ENCODE assay signal across 8 cellular contexts in genomic region chr15:44544745-44545144, GRCh38. TPM values are rescaled to one million over a fixed set of nuclear protein-coding genes. Genes with fewer than 3 reads are reported as not detected.
DNase-seq lines count a peak whose midpoint lies in the region; ATAC-seq, FAIRE-seq and TF ChIP-seq lines count a peak whose summit lies in the region.
"Not testable (repeated sequence)": the region's sequence is repeated elsewhere in the genome, so short reads cannot be mapped to it uniquely, and the experiment has no call there.

No MANE protein-coding gene starts in this region.

- not testable (repeated sequence) for TF ChIP-seq CTCF in CD8-positive, alpha-beta T cell (IDR thresholded peaks at IDR 0.05); Loucy (conservative IDR thresholded peaks at IDR 0.05; ENCODE audit: low read length); WTC11 (IDR thresholded peaks at IDR 0.05); K562 (IDR thresholded peaks at IDR 0.05 in 2 of 3, conservative IDR thresholded peaks at IDR 0.05 in 1 of 3; ENCODE audit: insufficient read depth in 2 of 3, low read depth in 1 of 3, low read length in 3 of 3); HepG2 (CRISPR knock-in tag; IDR thresholded peaks at IDR 0.05); smooth muscle cell (IDR thresholded peaks at IDR 0.05; ENCODE audit: borderline replicate concordance, insufficient read depth, poor library complexity, severe bottlenecking)

- not testable (repeated sequence) for H3K9ac ChIP-seq in Loucy (ENCODE audit: low read depth, low read length, poor library complexity, severe bottlenecking); K562 (ENCODE audit: insufficient read depth in 1 of 2, low read depth in 2 of 2, low read length in 2 of 2); HepG2 (ENCODE audit: insufficient read depth, low read depth, low read length); smooth muscle cell (ENCODE audit: low read depth)

- H3K27me3 Mint-ChIP-seq in CD8-positive, alpha-beta T cell (ENCODE audit: low read depth); WTC11 (ENCODE audit: low read depth); activated CD8-positive, alpha-beta memory T cell treated with anti-CD3 and anti-CD28 coated beads, Interleukin-2, amount 10 ng/mL, durations not matched to agents 7 days and 5 days; activated naive CD4-positive, alpha-beta T cell treated with anti-CD3 and anti-CD28 coated beads, Interleukin-2, amount 50 U/mL, for 24 hours: not testable (repeated sequence)

- not testable (repeated sequence) for H3K4me3 ChIP-seq in CD8-positive, alpha-beta T cell (ENCODE audit: low read depth, low read length); Loucy (ENCODE audit: low read length, poor library complexity, severe bottlenecking); K562; HepG2 (replicated peaks in 1 of 3; ENCODE audit: insufficient read depth in 1 of 3, low read depth in 2 of 3, low read length in 3 of 3); smooth muscle cell

- DNase-seq in CD8-positive, alpha-beta T cell; WTC11 (ENCODE audit: low spot score); activated CD8-positive, alpha-beta memory T cell treated with anti-CD3 and anti-CD28 coated beads, Interleukin-2, amount 10 ng/mL, durations not matched to agents 7 days and 5 days; K562 (ENCODE audit: extremely low read depth in 1 of 4, low spot score in 3 of 4); HepG2 (ENCODE audit: low spot score); smooth muscle cell (lab: John Stamatoyannopoulos, UW; ENCODE audit: unreplicated experiment): not testable (repeated sequence)

- peak overlapping the region; percentile 37 for H3K27ac Mint-ChIP-seq in CD8-positive, alpha-beta T cell
- H3K27ac Mint-ChIP-seq in WTC11: peak overlapping the region; percentile 49; the same call in 1 of the 2 replicates
- peak overlapping the region; percentile 57 for H3K27ac Mint-ChIP-seq in activated CD8-positive, alpha-beta memory T cell treated with anti-CD3 and anti-CD28 coated beads, Interleukin-2, amount 10 ng/mL, durations not matched to agents 7 days and 5 days
- not testable (repeated sequence) for H3K27ac Mint-ChIP-seq in activated naive CD4-positive, alpha-beta T cell treated with anti-CD3 and anti-CD28 coated beads, Interleukin-2, amount 50 U/mL, for 24 hours

- WGBS in K562 (ENCODE audit: insufficient coverage, low coverage, missing lambda C conversion rate): 60% methylated on average over 5 of the region's 5 CpGs
- WGBS in HepG2 (ENCODE audit: low lambda C conversion rate): 88% methylated on average over 5 of the region's 5 CpGs
- WGBS in smooth muscle cell (ENCODE audit: low lambda C conversion rate): 92% methylated on average over 5 of the region's 5 CpGs

- in situ Hi-C loops in K562 (cut with MboI); HepG2 (cut with HindIII; ENCODE audit: extremely low pct_ligation_motif_present, low pct_unique_long_range_greater_than_20kb): not testable (repeated sequence)

- peak overlapping the region; percentile 15 for H3K4me3 Mint-ChIP-seq in CD8-positive, alpha-beta T cell
- not testable (repeated sequence) for H3K4me3 Mint-ChIP-seq in WTC11; activated CD8-positive, alpha-beta memory T cell treated with anti-CD3 and anti-CD28 coated beads, Interleukin-2, amount 10 ng/mL, durations not matched to agents 7 days and 5 days
- peak overlapping the region; percentile 47 for H3K4me3 Mint-ChIP-seq in activated naive CD4-positive, alpha-beta T cell treated with anti-CD3 and anti-CD28 coated beads, Interleukin-2, amount 50 U/mL, for 24 hours

- POLR2A ChIA-PET in CD8-positive, alpha-beta T cell (lab: Charles Lee); WTC11 (lab: Charles Lee): not testable (repeated sequence)
- POLR2A ChIA-PET in K562 (lab: Yijun Ruan, JAX) (interaction anchor here (1.0 kb wide), 1 partner anchor 9 kb away, joined by 4 read pairs; no protein-coding TSS in a partner anchor), HepG2 (lab: Yijun Ruan, JAX) (interaction anchor here (2.2 kb wide), 1 partner anchor 7 kb away, joined by 22 read pairs; the partner anchor contains the start of gene EIF3J)

- not testable (repeated sequence) for H3K27me3 ChIP-seq in CD8-positive, alpha-beta T cell (ENCODE audit: insufficient read depth, low read length); Loucy (ENCODE audit: insufficient read depth, low read length, poor library complexity, severe bottlenecking); K562 (ENCODE audit: control insufficient read depth in 2 of 2, insufficient read depth in 2 of 2, low read length in 2 of 2); HepG2 (ENCODE audit: control insufficient read depth in 1 of 2, insufficient read depth in 2 of 2, low read length in 2 of 2); smooth muscle cell (ENCODE audit: low read depth)

- TF ChIP-seq RAD21 in K562 (CRISPR knock-in tag; conservative IDR thresholded peaks at IDR 0.05 in 1 of 2, IDR thresholded peaks at IDR 0.05 in 1 of 2); HepG2 (CRISPR knock-in tag; IDR thresholded peaks at IDR 0.05): not testable (repeated sequence)

- not testable (repeated sequence) for FAIRE-seq in K562 (lab: Jason Lieb, UNC); HepG2 (lab: Jason Lieb, UNC)

- H3K9me1 ChIP-seq in K562 (ENCODE audit: control insufficient read depth, insufficient read depth, low read length): not testable (repeated sequence)

- not testable (repeated sequence) for TF ChIP-seq EP300 in K562 (IDR thresholded peaks at IDR 0.05; ENCODE audit: low read length); HepG2 (IDR thresholded peaks at IDR 0.05; ENCODE audit: low read depth in 2 of 2, low read length in 2 of 2); HepG2 (CRISPR knock-in tag; IDR thresholded peaks at IDR 0.05; ENCODE audit: borderline replicate concordance)

- CTCF ChIA-PET in CD8-positive, alpha-beta T cell (lab: Charles Lee): interaction anchor here (1.4 to 1.8 kb wide), 2 partner anchors 34 to 83 kb away, joined by 3 to 5 read pairs; no protein-coding TSS in a partner anchor
- CTCF ChIA-PET in WTC11 (lab: Charles Lee): interaction anchor here (0.7 kb wide), 1 partner anchor 33 kb away, joined by 3 read pairs; no protein-coding TSS in a partner anchor
- CTCF ChIA-PET in activated CD8-positive, alpha-beta memory T cell treated with anti-CD3 and anti-CD28 coated beads, Interleukin-2, amount 10 ng/mL, durations not matched to agents 7 days and 5 days (lab: Charles Lee): interaction anchor here (1.1 to 2.3 kb wide), 4 partner anchors 12 to 573 kb away, joined by 3 to 10 read pairs (median 5); partner anchors contain the start of gene CTDSPL2
- CTCF ChIA-PET in K562 (lab: Yijun Ruan, JAX; ENCODE audit: low intra/inter-chr PET ratio); HepG2 (lab: Yijun Ruan, JAX; ENCODE audit: low intra/inter-chr PET ratio, low total read pairs): not testable (repeated sequence)

- H3K36me3 ChIP-seq in CD8-positive, alpha-beta T cell (ENCODE audit: insufficient read depth, low read length); Loucy (ENCODE audit: insufficient read depth, low read length); smooth muscle cell (ENCODE audit: low read depth): not testable (repeated sequence)
- peaks cover 72% of the 10 kb centered on the region for H3K36me3 ChIP-seq in K562 (ENCODE audit: control insufficient read depth, insufficient read depth, low read length)
- H3K36me3 ChIP-seq in HepG2 (replicated peaks in 1 of 2; ENCODE audit: control insufficient read depth in 1 of 2, insufficient read depth in 2 of 2, low read length in 2 of 2): peaks cover 1 to 17% of the 10 kb centered on the region in 2 experiments; a peak in 4 of 5 replicates

- peaks cover 84% of the 10 kb centered on the region for H3K79me2 ChIP-seq in Loucy (ENCODE audit: insufficient read depth, low read length)
- peaks cover 95% of the 10 kb centered on the region for H3K79me2 ChIP-seq in K562 (ENCODE audit: control insufficient read depth, insufficient read depth, low read length)
- H3K79me2 ChIP-seq in HepG2 (ENCODE audit: insufficient read depth, low read length): peaks cover 83% of the 10 kb centered on the region
- H3K79me2 ChIP-seq in smooth muscle cell (ENCODE audit: low read depth): peaks cover 99% of the 10 kb centered on the region

- not testable (repeated sequence) for H3K9me3 Mint-ChIP-seq in CD8-positive, alpha-beta T cell; WTC11; activated CD8-positive, alpha-beta memory T cell treated with anti-CD3 and anti-CD28 coated beads, Interleukin-2, amount 10 ng/mL, durations not matched to agents 7 days and 5 days (ENCODE audit: low read depth); activated naive CD4-positive, alpha-beta T cell treated with anti-CD3 and anti-CD28 coated beads, Interleukin-2, amount 50 U/mL, for 24 hours

- peaks cover 40% of the 10 kb centered on the region for H3K36me3 Mint-ChIP-seq in CD8-positive, alpha-beta T cell
- H3K36me3 Mint-ChIP-seq in WTC11: peaks cover 39% of the 10 kb centered on the region
- peaks cover 46% of the 10 kb centered on the region for H3K36me3 Mint-ChIP-seq in activated CD8-positive, alpha-beta memory T cell treated with anti-CD3 and anti-CD28 coated beads, Interleukin-2, amount 10 ng/mL, durations not matched to agents 7 days and 5 days
- peaks cover 22% of the 10 kb centered on the region for H3K36me3 Mint-ChIP-seq in activated naive CD4-positive, alpha-beta T cell treated with anti-CD3 and anti-CD28 coated beads, Interleukin-2, amount 50 U/mL, for 24 hours

- not testable (repeated sequence) for BruUV-seq in K562 (replicated peaks; lab: Mats Ljungman, UMichigan); HepG2 (replicated peaks; lab: Mats Ljungman, UMichigan)

- intact Hi-C loops in CD8-positive, alpha-beta T cell (cut with DNase I, micrococcal nuclease): loop anchor here in 1 of 2 experiments (1.0 kb wide), 1 partner anchor 7 kb away; the partner anchor contains the start of gene EIF3J
- intact Hi-C loops in K562 (cut with micrococcal nuclease); HepG2 (cut with micrococcal nuclease; ENCODE audit: unreplicated experiment): not testable (repeated sequence)

- not testable (repeated sequence) for H2AFZ ChIP-seq in Loucy (ENCODE audit: low read length); K562 (ENCODE audit: low read depth, low read length); HepG2 (ENCODE audit: low read length); smooth muscle cell (ENCODE audit: low read depth)

- not testable (repeated sequence) for TF ChIP-seq POLR2A in K562 (conservative IDR thresholded peaks at IDR 0.05); HepG2 (IDR thresholded peaks at IDR 0.05; ENCODE audit: insufficient read depth in 1 of 2, low read depth in 2 of 2, low read length in 2 of 2)

- H3K9me2 ChIP-seq in Loucy (replicated peaks; ENCODE audit: low read depth, low read length): not testable (repeated sequence)

- ATAC-seq in CD8-positive, alpha-beta T cell; WTC11; activated CD8-positive, alpha-beta memory T cell treated with anti-CD3 and anti-CD28 coated beads, Interleukin-2, amount 10 ng/mL, durations not matched to agents 7 days and 5 days; K562: not testable (repeated sequence)
- ATAC-seq in HepG2: 0 out of 3 replicates have a peak, but pooled peaks have one; percentile 20

- peaks cover 64% of the 10 kb centered on the region for H3K4me1 Mint-ChIP-seq in CD8-positive, alpha-beta T cell (ENCODE audit: low read depth)
- not testable (repeated sequence) for H3K4me1 Mint-ChIP-seq in WTC11
- peaks cover 48% of the 10 kb centered on the region for H3K4me1 Mint-ChIP-seq in activated CD8-positive, alpha-beta memory T cell treated with anti-CD3 and anti-CD28 coated beads, Interleukin-2, amount 10 ng/mL, durations not matched to agents 7 days and 5 days
- H3K4me1 Mint-ChIP-seq in activated naive CD4-positive, alpha-beta T cell treated with anti-CD3 and anti-CD28 coated beads, Interleukin-2, amount 50 U/mL, for 24 hours: peaks cover 66% of the 10 kb centered on the region

- H3K9me3 ChIP-seq in CD8-positive, alpha-beta T cell (ENCODE audit: low read length); Loucy (ENCODE audit: insufficient read depth, low read depth, low read length); K562 (replicated peaks; ENCODE audit: control insufficient read depth, insufficient read depth, low read depth, low read length); HepG2 (ENCODE audit: low read length); smooth muscle cell (replicated peaks; ENCODE audit: low read depth): not testable (repeated sequence)

- peak overlapping the region; percentile 51 for H3K4me2 ChIP-seq in Loucy (ENCODE audit: low read depth, low read length, poor library complexity, severe bottlenecking)
- H3K4me2 ChIP-seq in K562 (ENCODE audit: insufficient read depth, low read length); HepG2 (ENCODE audit: low read depth, low read length); smooth muscle cell: not testable (repeated sequence)

- not testable (repeated sequence) for H3K27ac ChIP-seq in CD8-positive, alpha-beta T cell (ENCODE audit: low read depth, low read length); K562 (ENCODE audit: extremely low read depth, low read depth, low read length); HepG2 (ENCODE audit: extremely low read length, insufficient read depth, low read length)
- peak overlapping the region; percentile 40 for H3K27ac ChIP-seq in smooth muscle cell (ENCODE audit: low read depth)

- peaks cover 39% of the 10 kb centered on the region for H3K4me1 ChIP-seq in CD8-positive, alpha-beta T cell (ENCODE audit: insufficient read depth, low read length)
- H3K4me1 ChIP-seq in Loucy (ENCODE audit: insufficient read depth, low read length, poor library complexity, severe bottlenecking): peaks cover 34% of the 10 kb centered on the region
- peaks cover 4 to 23% of the 10 kb centered on the region in 2 experiments; a peak in 3 of 5 replicates for H3K4me1 ChIP-seq in K562 (replicated peaks in 1 of 2; ENCODE audit: control insufficient read depth in 2 of 2, insufficient read depth in 2 of 2, low read length in 2 of 2)
- H3K4me1 ChIP-seq in HepG2 (ENCODE audit: insufficient read depth, low read length): peaks cover 29% of the 10 kb centered on the region
- H3K4me1 ChIP-seq in smooth muscle cell (ENCODE audit: low read depth): peaks cover 15% of the 10 kb centered on the region

- H4K20me1 ChIP-seq in Loucy (ENCODE audit: insufficient read depth, low read length, poor library complexity, severe bottlenecking) (peaks cover 55% of the 10 kb centered on the region), K562 (replicated peaks; ENCODE audit: control insufficient read depth, insufficient read depth, low read length) (peaks cover 10% of the 10 kb centered on the region; the same call in 1 of the 2 replicates), HepG2 (ENCODE audit: insufficient read depth, low read length) (peaks cover 17% of the 10 kb centered on the region), smooth muscle cell (ENCODE audit: low read depth) (peaks cover 81% of the 10 kb centered on the region)

- H3F3A ChIP-seq in Loucy (ENCODE audit: low read depth): not testable (repeated sequence)
- H3F3A ChIP-seq in smooth muscle cell (ENCODE audit: low read depth): peaks cover 18% of the 10 kb centered on the region

RNA-seq across cellular contexts. Expression of gene EIF3J, which starts 7.8 kb away (rescaled TPM):
- total RNA-seq in CD8-positive, alpha-beta T cell: 10 to 100 TPM; 63.7 to 68.9 TPM
- total RNA-seq in WTC11 (2021): 74.9 to 78.6 TPM (median 76.1 TPM) in 3 replicates
- 100 to 1,000 TPM in 1 of 2 experiments, 10 to 100 TPM in 1; 75.8 to 124 TPM for total RNA-seq in activated CD8-positive, alpha-beta memory T cell treated with anti-CD3 and anti-CD28 coated beads, Interleukin-2, amount 10 ng/mL, durations not matched to agents 7 days and 5 days
- 59.3 and 164 TPM in 2 replicates for total RNA-seq in K562 (2011; cell fraction: chromatin; rRNA removed; ENCODE audit: low replicate concordance)
- total RNA-seq in K562 (2011; cell fraction: nucleolus; rRNA removed): 30.7 and 36.6 TPM in 2 replicates
- total RNA-seq in K562 (2011; cell fraction: nucleoplasm; rRNA removed): 61.7 and 80.6 TPM in 2 replicates
- total RNA-seq in K562 (2014; rRNA removed): 80.7 and 85.0 TPM in 2 replicates
- total RNA-seq in K562 (2014; rRNA removed; fragmentation: Illumina TruSeq; extraction: Trizol): 151 and 171 TPM in 2 replicates
- total RNA-seq in K562 (2015; rRNA removed; fragmentation: Illumina TruSeq; extraction: Trizol): 146 and 164 TPM in 2 replicates
- 150 and 153 TPM in 2 replicates for total RNA-seq in K562 (2021)
- polyA plus RNA-seq in K562 (2011; rRNA removed): 152 and 217 TPM in 2 replicates
- 38.7 and 77.9 TPM in 2 replicates for polyA plus RNA-seq in K562 (2011; cell fraction: cytosol; rRNA removed)
- polyA plus RNA-seq in K562 (2011; cell fraction: nucleus; rRNA removed): 25.5 and 42.4 TPM in 2 replicates
- 150 and 152 TPM in 2 replicates for polyA plus RNA-seq in K562 (2012)
- polyA plus RNA-seq in K562 (2014; fragmentation: Illumina TruSeq; extraction: Trizol): 192 and 215 TPM in 2 replicates
- polyA plus RNA-seq in K562 (2014; fragmentation: Nextera tagmentation; extraction: Ambion mirVana): 10 to 100 TPM; 44.2 to 48.4 TPM
- 111 and 150 TPM in 2 replicates for polyA plus RNA-seq in K562 (2014; rRNA removed)
- polyA minus RNA-seq in K562 (2011; rRNA and poly(A)+ RNA removed): 184 and 187 TPM in 2 replicates
- 46.2 and 66.9 TPM in 2 replicates for polyA minus RNA-seq in K562 (2011; cell fraction: cytosol; rRNA and poly(A)+ RNA removed)
- polyA minus RNA-seq in K562 (2011; cell fraction: nucleus; rRNA and poly(A)+ RNA removed): 17.0 and 31.5 TPM in 2 replicates
- total RNA-seq in HepG2 (2016; rRNA removed; fragmentation: Illumina TruSeq; extraction: Trizol): 69.2 and 105 TPM in 2 replicates
- 16.1 and 18.9 TPM in 2 replicates for total RNA-seq in HepG2 (2016; cell fraction: cytosol; rRNA removed; fragmentation: Illumina TruSeq; extraction: Trizol; ENCODE audit: low read depth)
- 77.9 and 106 TPM in 2 replicates for total RNA-seq in HepG2 (2016; cell fraction: insoluble cytoplasmic fraction; rRNA removed; fragmentation: Illumina TruSeq; extraction: Trizol)
- total RNA-seq in HepG2 (2016; cell fraction: membrane; rRNA removed; fragmentation: Illumina TruSeq; extraction: Trizol): 41.7 and 51.2 TPM in 2 replicates
- 48.7 and 56.0 TPM in 2 replicates for total RNA-seq in HepG2 (2016; cell fraction: nucleus; rRNA removed; fragmentation: Illumina TruSeq; extraction: Trizol)
- polyA plus RNA-seq in HepG2 (2011; rRNA removed): 45.2 and 51.7 TPM in 2 replicates
- 23.3 and 41.0 TPM in 2 replicates for polyA plus RNA-seq in HepG2 (2011; cell fraction: cytosol; rRNA removed)
- 16.0 and 23.8 TPM in 2 replicates for polyA plus RNA-seq in HepG2 (2011; cell fraction: nucleus; rRNA removed)
- 72.7 and 92.6 TPM in 2 replicates for polyA plus RNA-seq in HepG2 (2012)
- polyA plus RNA-seq in HepG2 (2016; cell fraction: cytosol; fragmentation: Illumina TruSeq; extraction: Trizol; ENCODE audit: low read depth): 19.2 and 23.1 TPM in 2 replicates
- polyA plus RNA-seq in HepG2 (2016; cell fraction: insoluble cytoplasmic fraction; fragmentation: Illumina TruSeq; extraction: Trizol; ENCODE audit: low read depth): 189 and 199 TPM in 2 replicates
- polyA plus RNA-seq in HepG2 (2016; cell fraction: membrane; fragmentation: Illumina TruSeq; extraction: Trizol; ENCODE audit: low read depth): 38.7 and 43.5 TPM in 2 replicates
- polyA plus RNA-seq in HepG2 (2016; cell fraction: nucleus; fragmentation: Illumina TruSeq; extraction: Trizol; ENCODE audit: insufficient read depth, low read depth): 92.1 and 94.0 TPM in 2 replicates
- polyA minus RNA-seq in HepG2 (2011; rRNA and poly(A)+ RNA removed; ENCODE audit: low replicate concordance): 39.8 and 76.3 TPM in 2 replicates
- 33.9 and 34.6 TPM in 2 replicates for polyA minus RNA-seq in HepG2 (2011; cell fraction: cytosol; rRNA and poly(A)+ RNA removed)
- polyA minus RNA-seq in HepG2 (2011; cell fraction: nucleus; rRNA and poly(A)+ RNA removed): 44.8 and 55.7 TPM in 2 replicates
- total RNA-seq in smooth muscle cell: 46.6 and 62.3 TPM in 2 replicates
- 28.7 and 32.0 TPM in 2 replicates for polyA plus RNA-seq in smooth muscle cell
